In genomic region chr21:16464211-16464889, GRCh38 we compare ENCODE assay signal across 7 cellular contexts.
A peak's percentile ranks its signal among the peaks of the same experiment; 100 is the strongest.
DNase-seq lines count a peak whose midpoint lies in the region; TF ChIP-seq lines count a peak whose summit lies in the region.
"Not testable (repeated sequence)": the region's sequence is repeated elsewhere in the genome, so short reads cannot be mapped to it uniquely, and the experiment has no call there.

No MANE protein-coding gene starts in this region.

- peak overlapping the region; percentile 7; the same call in 1 of the 2 replicates for H3K27ac ChIP-seq in VCaP

- H3K4me3 ChIP-seq in cardiac fibroblast (replicated peaks in 1 of 2; ENCODE audit: low read depth in 2 of 2, low read length in 2 of 2); fibroblast of mammary gland (ENCODE audit: control insufficient read depth, low read depth, low read length): not testable (repeated sequence)

- not testable (repeated sequence) for TF ChIP-seq CTCF in VCaP (conservative IDR thresholded peaks at IDR 0.05); fibroblast of mammary gland (conservative IDR thresholded peaks at IDR 0.05; ENCODE audit: control insufficient read depth, insufficient read depth, low read depth, low read length)
- peak; percentile 5 for TF ChIP-seq CTCF in cardiac fibroblast (IDR thresholded peaks at IDR 0.05; ENCODE audit: low read depth, low read length)

- DNase-seq in H4 (ENCODE audit: low spot score) (peak; percentile 8), M059J (ENCODE audit: low read depth) (peak; percentile 68), cardiac fibroblast (ENCODE audit: low read depth in 2 of 2) (peak in 1 of 2 donors; percentile 77), fibroblast of mammary gland (ENCODE audit: low read depth) (peak; percentile 85), iris pigment epithelial cell (ENCODE audit: low read depth) (peak; percentile 26), stromal cell of bone marrow (ENCODE audit: low read depth) (peak; percentile 68)
